Comparison of ENCODE assay signal across 15 cellular contexts in the genomic region with DNA sequence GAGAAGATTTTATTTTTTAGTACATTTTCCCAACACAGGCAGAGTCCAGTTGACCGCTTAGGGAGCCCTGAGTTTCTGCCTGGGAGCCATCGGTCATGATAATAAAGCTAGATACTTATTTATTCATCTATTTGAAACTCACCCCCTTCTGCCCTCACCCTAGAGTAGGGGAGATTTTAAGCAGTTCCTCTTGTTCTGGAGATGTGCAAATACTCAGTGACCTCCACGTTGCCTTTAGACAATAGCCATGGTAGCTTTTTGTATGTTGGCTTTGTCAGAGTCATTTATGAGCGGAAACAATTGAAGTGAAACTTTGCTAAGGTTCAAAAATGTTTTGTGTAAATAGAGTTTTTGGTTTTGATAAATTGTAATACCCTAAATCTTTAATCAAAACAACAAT. TPM values are rescaled to one million over a fixed set of nuclear protein-coding genes. Genes with fewer than 3 reads are reported as not detected.
DNase-seq lines count a peak whose midpoint lies in the region; ATAC-seq, FAIRE-seq and TF ChIP-seq lines count a peak whose summit lies in the region.
"Had no signal": no experiment of that assay in that cellular context is flagged by ENCODE, and none has a peak within 500 bp of the region (broad histone marks: within the 10 kb centered on the region; RNA-seq: fewer than 3 reads in every experiment).

No MANE protein-coding gene starts in this region.

- no peaks in the 10 kb centered on the region for H3K9me3 Mint-ChIP-seq in endothelial cell (ENCODE audit: unreplicated experiment)
- H3K9me3 Mint-ChIP-seq: IgD-negative memory B cell had no signal

- TF ChIP-seq CTCF in endothelial cell (IDR thresholded peaks at IDR 0.05; ENCODE audit: unreplicated experiment) = no peak

- H3K4me3 Mint-ChIP-seq in endothelial cell (ENCODE audit: unreplicated experiment) = no peak overlapping the region

- in situ Hi-C loops in KBM-7 (cut with MboI; ENCODE audit: low pct_unique_long_range_greater_than_20kb, low sequenced_read_pairs) = no loop called here

- H3K27ac Mint-ChIP-seq in endothelial cell (ENCODE audit: unreplicated experiment) = no peak overlapping the region

- no peak for TF ChIP-seq POLR2A in GM12891 (IDR thresholded peaks at IDR 0.05; ENCODE audit: low read depth, low read length)

- peak; percentile 11 for ATAC-seq in GM19397 (IDR thresholded peaks at IDR 0.05; ENCODE audit: unreplicated experiment)
- ATAC-seq in HG02852 (IDR thresholded peaks at IDR 0.05; ENCODE audit: unreplicated experiment) = peak; percentile 26
- ATAC-seq: HCT116 had no signal

- no peaks in the 10 kb centered on the region for H3K36me3 Mint-ChIP-seq in endothelial cell (ENCODE audit: low read depth, unreplicated experiment)
- H3K36me3 Mint-ChIP-seq: IgD-negative memory B cell had no signal

- DNase-seq in GM12891 (ENCODE audit: insufficient read length, low spot score) (no peak), MV-4-11 (lab: John Stamatoyannopoulos, UW) (peak; percentile 1), KBM-7 (no peak), endothelial cell (ENCODE audit: low spot score) (no peak), DMS79 treated with DMSO at 0.1 percent for 48 hours (lab: John Stamatoyannopoulos, UW) (no peak), NCI-H2029 (lab: John Stamatoyannopoulos, UW) (no peak)
- DNase-seq: GM23248, NCI-H1436, NCI-H2081 treated with DMSO at 0.1 percent for 48 hours, NCI-H526, SJCRH30 had no signal

- no peaks in the 10 kb centered on the region for H3K4me1 Mint-ChIP-seq in endothelial cell (ENCODE audit: unreplicated experiment)

- H3K27me3 Mint-ChIP-seq in endothelial cell (ENCODE audit: unreplicated experiment) = no peaks in the 10 kb centered on the region
- H3K27me3 Mint-ChIP-seq: IgD-negative memory B cell had no signal

- peak; percentile 5 for FAIRE-seq in GM12891 (lab: Jason Lieb, UNC)

TF ChIP-seq in GM12891, 5 proteins besides CTCF, POLR2A, EP300 and RAD21:
- TF ChIP-seq PAX5 (IDR thresholded peaks at IDR 0.05; ENCODE audit: insufficient read depth, low read length, severe bottlenecking) (no peak), POLR2AphosphoS5 (IDR thresholded peaks at IDR 0.05; ENCODE audit: low read depth, low read length) (no peak), TAF1 (IDR thresholded peaks at IDR 0.05; ENCODE audit: low read depth, low read length) (no peak), SPI1 (IDR thresholded peaks at IDR 0.05; ENCODE audit: low read depth, low read length) (peak; percentile 59)

RNA-seq across cellular contexts. Expression of a gene that starts 45.7 kb away (rescaled TPM):
- not detected for polyA plus RNA-seq in GM12891 (2012; ENCODE audit: low read depth, missing spikeins)
- total RNA-seq in endothelial cell (ENCODE audit: unreplicated experiment) = 0.15 TPM
- polyA plus RNA-seq: IgD-negative memory B cell had no signal
